In the genomic region with DNA sequence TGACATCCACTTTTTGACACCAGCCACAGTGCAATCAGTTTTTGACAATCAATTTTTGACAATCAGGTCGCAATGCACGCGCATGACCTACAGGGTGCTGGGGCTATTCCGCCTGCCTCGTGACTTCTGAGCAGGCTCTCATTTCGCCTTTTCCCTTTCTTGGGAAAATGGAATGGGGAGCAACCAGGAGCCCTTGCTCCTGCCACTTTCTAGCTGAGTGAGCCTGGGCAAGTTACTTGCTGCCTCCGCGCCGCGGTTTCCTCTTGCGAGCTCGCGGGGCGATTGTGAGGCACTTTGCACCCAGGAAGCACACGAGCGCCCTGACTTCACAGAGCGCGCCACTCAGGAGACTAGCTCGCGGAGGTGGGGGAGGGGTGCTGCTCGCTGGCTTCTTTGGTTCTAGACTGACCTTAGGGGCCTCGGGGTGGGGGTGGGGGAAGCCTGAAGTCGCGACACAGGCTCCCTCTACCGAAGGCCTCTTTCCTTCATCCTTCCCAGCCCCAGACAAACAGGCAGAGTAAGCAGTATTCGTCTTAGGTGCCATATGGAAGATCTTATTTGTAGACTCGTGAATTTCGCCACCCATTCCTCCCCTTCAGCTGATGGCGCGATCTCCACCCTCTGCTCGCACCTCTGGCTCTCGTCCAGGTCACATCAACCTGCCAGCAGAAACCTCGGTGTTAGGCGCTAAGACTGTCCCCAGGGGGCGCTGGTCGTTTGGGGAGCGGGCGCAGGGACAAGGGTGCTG, we compare ENCODE assay signal across 1 cellular context.
TF ChIP-seq lines count a peak whose summit lies in the region.

No MANE protein-coding gene starts in this region.

TF ChIP-seq in H1, 55 proteins besides CTCF, POLR2A, EP300 and RAD21:
- TF ChIP-seq SIRT6 (IDR thresholded peaks at IDR 0.05; ENCODE audit: low read length) (no peak), CBX5 (IDR thresholded peaks at IDR 0.05; ENCODE audit: low read depth, low read length) (no peak), HDAC6 (IDR thresholded peaks at IDR 0.05; ENCODE audit: low read depth, low read length) (no peak), GABPA (IDR thresholded peaks at IDR 0.05; ENCODE audit: borderline replicate concordance, insufficient read depth, low read length) (peak; percentile 21; the same call in 1 of the 2 replicates), YY1 (IDR thresholded peaks at IDR 0.05; ENCODE audit: low read depth, low read length) (no peak), KDM4A (IDR thresholded peaks at IDR 0.05; ENCODE audit: low read depth, low read length, severe bottlenecking) (peak; percentile 59), TAF7 (optimal IDR thresholded peaks at IDR 0.05; ENCODE audit: borderline replicate concordance, low read depth, low read length) (no peak), CBX8 (IDR thresholded peaks at IDR 0.05; ENCODE audit: borderline replicate concordance, low read depth, low read length) (no peak), NANOG (IDR thresholded peaks at IDR 0.05; ENCODE audit: insufficient read depth, low read depth, low read length, poor library complexity, severe bottlenecking) (no peak), BACH1 (IDR thresholded peaks at IDR 0.05; ENCODE audit: low read length) (no peak), MAX (IDR thresholded peaks at IDR 0.05) (peak; percentile 61), JUND (IDR thresholded peaks at IDR 0.05; ENCODE audit: low read length) (no peak), CTBP2 (IDR thresholded peaks at IDR 0.05; ENCODE audit: borderline replicate concordance, insufficient read depth, insufficient read length, low read length) (no peak), TBP (IDR thresholded peaks at IDR 0.05; ENCODE audit: low read depth, low read length) (no peak), SIN3A (conservative IDR thresholded peaks at IDR 0.05 in 1 of 2, IDR thresholded peaks at IDR 0.05 in 1 of 2; ENCODE audit: low read depth in 1 of 2, low read length in 2 of 2) (peak; percentile 37 to 41; a peak in 1 of 4 replicates), KDM1A (IDR thresholded peaks at IDR 0.05; ENCODE audit: borderline replicate concordance, low read length) (no peak), EZH2 (IDR thresholded peaks at IDR 0.05; ENCODE audit: low read depth, low read length, severe bottlenecking) (no peak), ATF2 (IDR thresholded peaks at IDR 0.05; ENCODE audit: low read length) (no peak), KDM5A (IDR thresholded peaks at IDR 0.05; ENCODE audit: low read length) (no peak), RFX5 (IDR thresholded peaks at IDR 0.05; ENCODE audit: borderline replicate concordance, low read depth, low read length) (no peak), CHD2 (IDR thresholded peaks at IDR 0.05; ENCODE audit: low read length) (no peak), RBBP5 (IDR thresholded peaks at IDR 0.05; ENCODE audit: borderline replicate concordance, low read depth, low read length) (peak; percentile 30), POU5F1 (IDR thresholded peaks at IDR 0.05; ENCODE audit: low read depth, low read length) (no peak), JUN (IDR thresholded peaks at IDR 0.05; ENCODE audit: low read depth, low read length) (no peak), FOSL1 (IDR thresholded peaks at IDR 0.05; ENCODE audit: insufficient read depth, low read depth, low read length) (no peak), SP2 (IDR thresholded peaks at IDR 0.05; ENCODE audit: low read length) (no peak), MAFK (IDR thresholded peaks at IDR 0.05; ENCODE audit: low read depth, low read length) (no peak), RNF2 (IDR thresholded peaks at IDR 0.05; ENCODE audit: borderline replicate concordance, low read depth, low read length, missing control alignments, poor library complexity, severe bottlenecking) (no peak), NRF1 (IDR thresholded peaks at IDR 0.05; ENCODE audit: low read depth, low read length) (no peak), ASH2L (IDR thresholded peaks at IDR 0.05; ENCODE audit: low read length) (peak; percentile 81), CEBPB (IDR thresholded peaks at IDR 0.05; ENCODE audit: low read depth, low read length) (no peak)
- TF ChIP-seq, protein P1, sequence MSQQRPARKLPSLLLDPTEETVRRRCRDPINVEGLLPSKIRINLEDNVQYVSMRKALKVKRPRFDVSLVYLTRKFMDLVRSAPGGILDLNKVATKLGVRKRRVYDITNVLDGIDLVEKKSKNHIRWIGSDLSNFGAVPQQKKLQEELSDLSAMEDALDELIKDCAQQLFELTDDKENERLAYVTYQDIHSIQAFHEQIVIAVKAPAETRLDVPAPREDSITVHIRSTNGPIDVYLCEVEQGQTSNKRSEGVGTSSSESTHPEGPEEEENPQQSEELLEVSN (IDR thresholded peaks at IDR 0.05), result 0 out of 2 replicates have a peak, but pooled peaks have one; percentile 5
